Comparison of ENCODE assay signal across 30 cellular contexts in genomic region chr18:46362533-46362932, GRCh38.
"Had no signal": no experiment of that assay in that cellular context is flagged by ENCODE, and none has a peak within 500 bp of the region (broad histone marks: within the 10 kb centered on the region; RNA-seq: fewer than 3 reads in every experiment).

No MANE protein-coding gene starts in this region.

- H3K4me3 ChIP-seq: ascending aorta, esophagus muscularis mucosa, gastrocnemius medialis, heart left ventricle had no signal

- H3K4me1 ChIP-seq: ascending aorta, foreskin keratinocyte, gastrocnemius medialis had no signal

- H3K9me3 ChIP-seq: gastrocnemius medialis had no signal

- DNase-seq: activated CD4-positive, alpha-beta memory T cell treated with anti-CD3 and anti-CD28 coated beads, Interleukin-2, amount 10 ng/mL, durations not matched to agents 7 days and 5 days; activated CD4-positive, alpha-beta T cell treated with anti-CD3 and anti-CD28 coated beads for 1 hour; activated CD4-positive, alpha-beta T cell treated with anti-CD3 and anti-CD28 coated beads for 4 hours; activated CD4-positive, alpha-beta T cell treated with anti-CD3 and anti-CD28 coated beads, Interleukin-2, amount 10 ng/mL, durations not matched to agents 7 days and 5 days; activated CD4-positive, alpha-beta T cell treated with anti-CD3 and anti-CD28 coated beads, Interleukin-2, amount 50 U/mL, for 4 hours; activated CD8-positive, alpha-beta memory T cell treated with anti-CD3 and anti-CD28 coated beads, Interleukin-2, amount 50 U/mL, for 48 hours; activated gamma-delta T cell; activated naive CD4-positive, alpha-beta T cell; activated naive CD4-positive, alpha-beta T cell treated with anti-CD3 and anti-CD28 coated beads, Interleukin-2, amount 10 ng/mL, durations not matched to agents 7 days and 5 days; activated naive CD8-positive, alpha-beta T cell treated with anti-CD3 and anti-CD28 coated beads, Interleukin-2, amount 10 ng/mL, durations not matched to agents 7 days and 5 days; activated T-cell treated with anti-CD3 and anti-CD28 coated beads for 4 hours; activated T-cell treated with anti-CD3 and anti-CD28 coated beads, Interleukin-2, amount 50 U/mL, for 24 hours; activated T-cell treated with anti-CD3 and anti-CD28 coated beads, Interleukin-2, amount 50 U/mL, for 72 hours; brain microvascular endothelial cell; caudate nucleus; cortex of kidney; dermis blood vessel endothelial cell; effector CD4-positive, alpha-beta T cell; effector memory CD8-positive, alpha-beta T cell; erythroblast; foreskin keratinocyte; gastrocnemius medialis; glutamatergic neuron; heart left ventricle; T-helper 2 cell had no signal

- H3K36me3 ChIP-seq: ascending aorta, brain microvascular endothelial cell, esophagus muscularis mucosa, gastrocnemius medialis, heart left ventricle had no signal

- H3K27me3 ChIP-seq: ascending aorta, brain microvascular endothelial cell, esophagus muscularis mucosa, foreskin keratinocyte, gastrocnemius medialis, heart left ventricle had no signal

- ATAC-seq: activated naive CD4-positive, alpha-beta T cell treated with anti-CD3 and anti-CD28 coated beads, Interleukin-2, amount 50 U/mL, for 72 hours; activated T-cell treated with anti-CD3 and anti-CD28 coated beads, Interleukin-2, amount 50 U/mL, for 72 hours; effector memory CD8-positive, alpha-beta T cell; foreskin keratinocyte; gastrocnemius medialis; heart left ventricle; WTC11 had no signal

- H3K27ac ChIP-seq: ascending aorta, brain microvascular endothelial cell, esophagus muscularis mucosa, foreskin keratinocyte, gastrocnemius medialis, heart left ventricle, VCaP had no signal
